12 cellular contexts compared by ENCODE assay signal in the genomic region with DNA sequence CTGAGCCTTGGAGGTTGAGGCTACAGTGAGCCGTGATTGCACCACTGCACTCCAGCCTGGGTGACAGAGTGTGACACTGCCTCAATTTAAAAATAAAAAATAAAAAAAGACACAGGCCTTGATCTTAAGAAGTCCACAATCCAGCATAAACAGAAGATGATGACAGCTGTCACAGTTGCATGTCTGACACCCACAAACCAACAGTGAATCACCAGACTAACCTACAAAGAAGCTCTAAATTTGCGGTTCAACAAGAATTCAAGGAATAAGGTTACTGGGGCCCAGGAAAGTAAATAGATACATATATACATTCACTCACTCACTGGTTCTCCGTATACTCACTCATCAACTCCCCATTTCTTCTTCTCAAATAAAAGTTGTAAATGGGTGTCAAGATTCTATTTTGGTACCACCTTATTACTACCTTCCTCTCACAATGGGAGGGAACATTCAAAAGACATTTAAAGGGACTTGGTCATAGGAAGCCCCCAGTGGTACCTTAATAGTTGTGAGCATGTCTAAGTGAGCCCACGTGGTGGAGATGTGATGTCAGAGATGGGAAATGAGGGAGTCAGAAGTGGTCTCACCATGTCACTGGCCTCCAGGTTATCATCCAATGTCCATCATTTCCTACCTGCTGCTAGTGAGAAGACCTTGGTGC.
DNase-seq lines count a peak whose midpoint lies in the region; ATAC-seq and TF ChIP-seq lines count a peak whose summit lies in the region.
"Had no signal": no experiment of that assay in that cellular context is flagged by ENCODE, and none has a peak within 500 bp of the region (broad histone marks: within the 10 kb centered on the region; RNA-seq: fewer than 3 reads in every experiment).

No MANE protein-coding gene starts in this region.

- H3K79me2 ChIP-seq in SK-N-SH (ENCODE audit: insufficient read depth), result no peaks in the 10 kb centered on the region

- no peaks in the 10 kb centered on the region for H3K9me3 Mint-ChIP-seq in activated CD4-positive, alpha-beta memory T cell treated with anti-CD3 and anti-CD28 coated beads for 36 hours
- H3K9me3 Mint-ChIP-seq: dendritic cell treated with granulocyte-macrophage colony-stimulating factor and Interleukin-4, amounts not matched to agents 40 ng/mL and 50 ng/mL, for 4 days had no signal

- ATAC-seq in SK-N-SH treated with all-trans-retinoic acid at 6 μM for 48 hours (no peak), HG03025 (IDR thresholded peaks at IDR 0.05; ENCODE audit: low FRiP score, unreplicated experiment) (peak; percentile 2)

- H3K9me3 ChIP-seq in SK-N-SH (no peaks in the 10 kb centered on the region), spleen (no peaks in the 10 kb centered on the region)

- H3K4me2 ChIP-seq in SK-N-SH, result 0 out of 2 replicates have a peak overlapping the region, but pooled peaks have one; percentile 51

- peaks cover 0 to 9% of the 10 kb centered on the region in 2 experiments; a peak in 2 of 4 replicates for H3K4me1 ChIP-seq in SK-N-SH (ENCODE audit: control insufficient read depth in 1 of 2, insufficient read depth in 2 of 2, low read depth in 1 of 2, low read length in 1 of 2)
- peaks cover 43 to 100% (median 82%) of the 10 kb centered on the region in 6 donors for H3K4me1 ChIP-seq in spleen

- H2AFZ ChIP-seq in SK-N-SH (ENCODE audit: low read depth), result no peak overlapping the region

- CTCF ChIA-PET in SK-N-SH (lab: Yijun Ruan, JAX), result interaction anchor here (0.6 kb wide), 1 partner anchor 590 kb away, joined by 3 read pairs; no protein-coding TSS in a partner anchor
- CTCF ChIA-PET in activated CD4-positive, alpha-beta memory T cell treated with anti-CD3 and anti-CD28 coated beads for 36 hours (lab: Charles Lee), result interaction anchor here (0.8 to 1.8 kb wide), 4 partner anchors 10 to 666 kb away, joined by 3 to 10 read pairs (median 4); no protein-coding TSS in a partner anchor

- intact Hi-C loops in activated CD4-positive, alpha-beta memory T cell treated with anti-CD3 and anti-CD28 coated beads for 36 hours (cut with micrococcal nuclease), result loop anchor here (5.0 to 10.0 kb wide), 2 partner anchors 153 to 575 kb away; no protein-coding TSS in a partner anchor
- intact Hi-C loops in spleen (cut with DNase I; ENCODE audit: low total_unique reads), result no loop called here

- POLR2A ChIA-PET in SK-N-SH (lab: Yijun Ruan, JAX), result no interaction called here
- POLR2A ChIA-PET in activated CD4-positive, alpha-beta memory T cell treated with anti-CD3 and anti-CD28 coated beads for 36 hours (lab: Charles Lee), result no interaction called here

- no peak overlapping the region for H3K27ac Mint-ChIP-seq in activated CD4-positive, alpha-beta memory T cell treated with anti-CD3 and anti-CD28 coated beads for 36 hours

- TF ChIP-seq CTCF in SK-N-SH (IDR thresholded peaks at IDR 0.05), result no peak
- no peak for TF ChIP-seq CTCF in spleen (IDR thresholded peaks at IDR 0.05 in 8 of 11, conservative IDR thresholded peaks at IDR 0.05 in 3 of 11)

- TF ChIP-seq RAD21 in SK-N-SH (IDR thresholded peaks at IDR 0.05; ENCODE audit: low read length), result no peak

- H3F3A ChIP-seq in SK-N-SH (replicated peaks; ENCODE audit: insufficient read depth), result peaks cover 16% of the 10 kb centered on the region

- TF ChIP-seq POLR2A in spleen (IDR thresholded peaks at IDR 0.05), result no peak

- WGBS in SK-N-SH (ENCODE audit: low lambda C conversion rate), result 93% methylated on average over 4 of the region's 4 CpGs
- 59 to 65% (median 63%) methylated on average over 4 of the region's 4 CpGs for WGBS in spleen, 5 donors

- no peak overlapping the region for H3K9ac ChIP-seq in SK-N-SH

- H4K20me1 ChIP-seq in SK-N-SH (ENCODE audit: insufficient read depth), result no peaks in the 10 kb centered on the region

- no peaks in the 10 kb centered on the region for H3K9me2 ChIP-seq in SK-N-SH

- H3K4me1 Mint-ChIP-seq in activated CD4-positive, alpha-beta memory T cell treated with anti-CD3 and anti-CD28 coated beads for 36 hours (ENCODE audit: low read depth), result peaks cover 26% of the 10 kb centered on the region

- H3K36me3 ChIP-seq in SK-N-SH (replicated peaks in 1 of 2; ENCODE audit: control insufficient read depth in 1 of 2, insufficient read depth in 2 of 2, low read length in 1 of 2) (peaks cover 0 to 2% of the 10 kb centered on the region in 2 experiments), spleen (peaks cover 0 to 3% (median 0%) of the 10 kb centered on the region in 6 donors)

- no peaks in the 10 kb centered on the region for H3K27me3 ChIP-seq in SK-N-SH (ENCODE audit: insufficient read depth)
- no peaks in the 10 kb centered on the region for H3K27me3 ChIP-seq in spleen (replicated peaks in 1 of 7)

- TF ChIP-seq EP300 in SK-N-SH (IDR thresholded peaks at IDR 0.05; ENCODE audit: borderline replicate concordance in 1 of 2, low read depth in 1 of 2, low read length in 1 of 2), result no peak

- H3K4me3 ChIP-seq in SK-N-SH (ENCODE audit: low read depth in 2 of 2, low read length in 1 of 2) (no peak overlapping the region), spleen (no peak overlapping the region)

- no peaks in the 10 kb centered on the region for H3K27me3 Mint-ChIP-seq in activated CD4-positive, alpha-beta memory T cell treated with anti-CD3 and anti-CD28 coated beads for 36 hours

- H3K27ac ChIP-seq in SK-N-SH (ENCODE audit: low read depth in 2 of 2, low read length in 1 of 2) (peak overlapping the region in 1 of 2 experiments; percentile 59; a peak in 1 of 4 replicates), spleen (peak overlapping the region; percentile 13 to 88 (median 56))

- H3K36me3 Mint-ChIP-seq in activated CD4-positive, alpha-beta memory T cell treated with anti-CD3 and anti-CD28 coated beads for 36 hours, result peaks cover 3% of the 10 kb centered on the region

- DNase-seq in SK-N-SH (no peak), spleen (no peak), midbrain (lab: John Stamatoyannopoulos, UW) (no peak), DMS114 treated with DMSO at 0.1 percent for 48 hours (lab: John Stamatoyannopoulos, UW; ENCODE audit: unreplicated experiment) (no peak)
- DNase-seq in activated CD4-positive, alpha-beta memory T cell treated with anti-CD3 and anti-CD28 coated beads for 36 hours, result peak; percentile 22
- no peak for DNase-seq in activated effector memory CD4-positive, alpha-beta T cell treated with anti-CD3 and anti-CD28 coated beads, Interleukin-2, amount 50 U/mL, for 16 hours
- DNase-seq: 8988T; activated CD4-positive, CD25-positive, alpha-beta regulatory T cell treated with anti-CD3 and anti-CD28 coated beads, Interleukin-2, amount 50 U/mL, for 72 hours; retina had no signal

- H3K4me3 Mint-ChIP-seq in activated CD4-positive, alpha-beta memory T cell treated with anti-CD3 and anti-CD28 coated beads for 36 hours, result no peak overlapping the region
- H3K4me3 Mint-ChIP-seq: dendritic cell treated with granulocyte-macrophage colony-stimulating factor and Interleukin-4, amounts not matched to agents 40 ng/mL and 50 ng/mL, for 4 days had no signal

TF ChIP-seq in SK-N-SH, 30 proteins besides CTCF, POLR2A, EP300 and RAD21:
- TF ChIP-seq FOXJ3 (CRISPR knock-in tag; IDR thresholded peaks at IDR 0.05) (no peak), JUND (IDR thresholded peaks at IDR 0.05) (no peak), GABPA (IDR thresholded peaks at IDR 0.05; ENCODE audit: low read depth) (no peak), TAF1 (IDR thresholded peaks at IDR 0.05; ENCODE audit: borderline replicate concordance, low read depth, low read length) (no peak), POLR2AphosphoS5 (IDR thresholded peaks at IDR 0.05; ENCODE audit: low read depth, low read length) (no peak), TEAD4 (IDR thresholded peaks at IDR 0.05; ENCODE audit: borderline replicate concordance, insufficient read depth) (no peak), NRF1 (IDR thresholded peaks at IDR 0.05; ENCODE audit: low read depth, low read length) (no peak), RCOR1 (IDR thresholded peaks at IDR 0.05; ENCODE audit: low read length) (no peak)
- TF ChIP-seq, protein P1, sequence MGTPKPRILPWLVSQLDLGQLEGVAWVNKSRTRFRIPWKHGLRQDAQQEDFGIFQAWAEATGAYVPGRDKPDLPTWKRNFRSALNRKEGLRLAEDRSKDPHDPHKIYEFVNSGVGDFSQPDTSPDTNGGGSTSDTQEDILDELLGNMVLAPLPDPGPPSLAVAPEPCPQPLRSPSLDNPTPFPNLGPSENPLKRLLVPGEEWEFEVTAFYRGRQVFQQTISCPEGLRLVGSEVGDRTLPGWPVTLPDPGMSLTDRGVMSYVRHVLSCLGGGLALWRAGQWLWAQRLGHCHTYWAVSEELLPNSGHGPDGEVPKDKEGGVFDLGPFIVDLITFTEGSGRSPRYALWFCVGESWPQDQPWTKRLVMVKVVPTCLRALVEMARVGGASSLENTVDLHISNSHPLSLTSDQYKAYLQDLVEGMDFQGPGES (IDR thresholded peaks at IDR 0.05; ENCODE audit: low read depth, low read length), result no peak

TF ChIP-seq in SK-N-SH treated with all-trans-retinoic acid at 6 μM for 48 hours, 23 proteins besides CTCF, POLR2A, EP300 and RAD21 (continues in another document):
- no peak for TF ChIP-seq OSR1 (CRISPR knock-in tag; IDR thresholded peaks at IDR 0.05)
- TF ChIP-seq TCF4 (CRISPR knock-in tag; IDR thresholded peaks at IDR 0.05; ENCODE audit: borderline replicate concordance), result no peak
- TF ChIP-seq ZNF70 (CRISPR knock-in tag; IDR thresholded peaks at IDR 0.05), result no peak
- TF ChIP-seq, protein P2, sequence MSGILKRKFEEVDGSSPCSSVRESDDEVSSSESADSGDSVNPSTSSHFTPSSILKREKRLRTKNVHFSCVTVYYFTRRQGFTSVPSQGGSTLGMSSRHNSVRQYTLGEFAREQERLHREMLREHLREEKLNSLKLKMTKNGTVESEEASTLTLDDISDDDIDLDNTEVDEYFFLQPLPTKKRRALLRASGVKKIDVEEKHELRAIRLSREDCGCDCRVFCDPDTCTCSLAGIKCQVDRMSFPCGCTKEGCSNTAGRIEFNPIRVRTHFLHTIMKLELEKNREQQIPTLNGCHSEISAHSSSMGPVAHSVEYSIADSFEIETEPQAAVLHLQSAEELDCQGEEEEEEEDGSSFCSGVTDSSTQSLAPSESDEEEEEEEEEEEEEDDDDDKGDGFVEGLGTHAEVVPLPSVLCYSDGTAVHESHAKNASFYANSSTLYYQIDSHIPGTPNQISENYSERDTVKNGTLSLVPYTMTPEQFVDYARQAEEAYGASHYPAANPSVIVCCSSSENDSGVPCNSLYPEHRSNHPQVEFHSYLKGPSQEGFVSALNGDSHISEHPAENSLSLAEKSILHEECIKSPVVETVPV (CRISPR knock-in tag; IDR thresholded peaks at IDR 0.05), result no peak
- TF ChIP-seq ZC3H10 (CRISPR knock-in tag; IDR thresholded peaks at IDR 0.05), result no peak
- no peak for TF ChIP-seq ZFP30 (CRISPR knock-in tag; IDR thresholded peaks at IDR 0.05)
- no peak for TF ChIP-seq ZNF565 (CRISPR knock-in tag; conservative IDR thresholded peaks at IDR 0.05; ENCODE audit: low read depth)
- TF ChIP-seq CSDC2 (CRISPR knock-in tag; IDR thresholded peaks at IDR 0.05), result no peak
- no peak for TF ChIP-seq SNAI2 (CRISPR knock-in tag; IDR thresholded peaks at IDR 0.05)
- TF ChIP-seq PPARA (CRISPR knock-in tag; IDR thresholded peaks at IDR 0.05; ENCODE audit: borderline replicate concordance), result no peak
- no peak for TF ChIP-seq ZFP3 (CRISPR knock-in tag; IDR thresholded peaks at IDR 0.05)
